ENCODE assay signal across 25 cellular contexts in the genomic region with DNA sequence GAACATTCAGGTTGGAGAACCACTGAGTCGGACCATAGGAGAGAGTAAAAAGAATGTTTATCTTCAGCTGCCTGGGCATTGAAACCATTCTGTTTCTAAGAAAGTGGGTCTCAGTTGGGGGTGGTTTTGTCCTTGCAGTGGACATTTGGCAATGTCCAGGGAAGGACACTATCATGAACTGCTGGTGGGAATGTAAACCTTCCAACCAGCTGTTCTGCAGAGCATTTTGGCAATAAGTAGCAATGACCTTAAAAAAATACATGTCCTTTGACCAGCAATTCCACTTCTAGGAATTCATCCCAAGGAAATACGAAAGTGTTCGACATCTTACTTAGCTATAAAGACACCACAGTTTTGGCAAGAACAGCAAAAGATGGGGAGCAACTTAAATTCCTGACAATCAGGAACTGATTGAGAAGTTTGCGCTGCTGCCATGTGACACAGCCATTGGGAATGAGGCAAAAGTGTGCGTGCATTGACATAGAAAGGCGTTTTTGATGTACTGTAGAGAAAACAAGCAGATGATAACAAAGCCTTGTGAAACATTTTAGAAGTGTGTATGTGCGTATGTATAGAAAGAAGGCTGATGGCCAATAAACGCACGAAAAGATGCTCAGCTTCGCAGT.
"Had no signal": no experiment of that assay in that cellular context is flagged by ENCODE, and none has a peak within 500 bp of the region (broad histone marks: within the 10 kb centered on the region; RNA-seq: fewer than 3 reads in every experiment).

No MANE protein-coding gene starts in this region.

- H3K4me2 ChIP-seq: neural progenitor cell had no signal

- H3K36me3 ChIP-seq: neural progenitor cell, right lobe of liver, sigmoid colon, stomach, thoracic aorta, thyroid gland, tibial nerve, upper lobe of left lung, vagina had no signal

- H3K4me3 ChIP-seq: neural progenitor cell, psoas muscle, right lobe of liver, sigmoid colon, stomach, thoracic aorta, thyroid gland, tibial nerve, upper lobe of left lung, vagina had no signal

- H3K79me2 ChIP-seq: parathyroid adenoma had no signal

- H3K4me1 ChIP-seq: neural progenitor cell, parathyroid adenoma, psoas muscle, right lobe of liver, sigmoid colon, thyroid gland, tibial nerve, upper lobe of left lung, vagina had no signal

- H3K9ac ChIP-seq: neural progenitor cell, parathyroid adenoma had no signal

- H3K27ac ChIP-seq: neural progenitor cell, parathyroid adenoma, psoas muscle, right lobe of liver, sigmoid colon, stomach, thoracic aorta, thyroid gland, tibial nerve, upper lobe of left lung, vagina had no signal

- DNase-seq: natural killer cell; occipital lobe; posterior cingulate gyrus; psoas muscle; right cardiac atrium; right lobe of liver; sigmoid colon; small intestine; stimulated activated CD4-positive, alpha-beta T cell treated with anti-CD3 and anti-CD28 coated beads, Interleukin-15, amount 100 ng/mL, for 24 hours; stimulated activated CD4-positive, alpha-beta T cell treated with anti-CD3 and anti-CD28 coated beads, Interleukin-2, amount 100 ng/mL, for 24 hours; stimulated activated CD4-positive, alpha-beta T cell treated with anti-CD3 and anti-CD28 coated beads, Interleukin-2, amount 100 ng/mL, for 48 hours; stimulated activated CD4-positive, alpha-beta T cell treated with anti-CD3 and anti-CD28 coated beads, Interleukin-4, amount 100 ng/mL, for 24 hours; stimulated activated naive B cell treated with anti-CD40 and anti-IgM and Interleukin-4, amounts not matched to agents 10 μg/mL and 1 μg/mL and 100 μg/mL, for 72 hours; stimulated activated naive CD4-positive, alpha-beta T cell treated with Interleukin-2 at 50 U/mL for 16 hours; stomach; thyroid gland; trophoblast cell; upper lobe of left lung had no signal

- H3K27me3 ChIP-seq: neural progenitor cell, right lobe of liver, sigmoid colon, stomach, thyroid gland, tibial nerve, upper lobe of left lung, vagina had no signal

- H2AFZ ChIP-seq: neural progenitor cell, parathyroid adenoma had no signal

- H3K9me3 ChIP-seq: right lobe of liver, thoracic aorta, thyroid gland, vagina had no signal

- ATAC-seq: natural killer cell; psoas muscle; right cardiac atrium; right lobe of liver; stimulated activated effector memory CD8-positive, alpha-beta T cell treated with anti-CD3 and anti-CD28 coated beads, Interleukin-12 subunit alpha, Interleukin-12 subunit beta, amount 100 ng/mL, for 72 hours; stimulated activated naive B cell treated with anti-CD40 and anti-IgM and Interleukin-4, amounts not matched to agents 10 μg/mL and 1 μg/mL and 100 μg/mL, for 72 hours had no signal

- FAIRE-seq: small intestine, urothelium cell line had no signal
